ENCODE assay signal across 26 cellular contexts in the genomic region with DNA sequence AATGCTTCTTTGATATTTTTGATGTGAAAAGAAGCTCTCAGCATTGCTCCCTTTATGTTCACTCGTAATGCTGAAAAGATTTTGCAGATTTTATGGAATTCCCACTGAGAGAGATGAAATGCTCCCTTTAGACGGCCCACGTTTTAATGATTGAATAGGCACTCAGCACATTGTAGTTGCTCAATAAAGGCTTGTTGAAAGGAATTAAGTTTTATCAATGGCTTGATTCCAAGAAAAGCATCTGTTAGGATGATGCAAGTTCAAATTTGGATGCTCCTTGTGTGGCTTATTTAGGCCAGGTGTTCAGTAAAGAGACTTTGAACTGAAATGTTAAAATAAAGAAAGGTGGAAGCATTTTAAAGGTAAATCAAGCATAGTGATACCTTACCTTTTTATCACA.
DNase-seq lines count a peak whose midpoint lies in the region; ATAC-seq, FAIRE-seq and TF ChIP-seq lines count a peak whose summit lies in the region.
"Had no signal": no experiment of that assay in that cellular context is flagged by ENCODE, and none has a peak within 500 bp of the region (broad histone marks: within the 10 kb centered on the region; RNA-seq: fewer than 3 reads in every experiment).

No MANE protein-coding gene starts in this region.

- no peak overlapping the region for H3K4me3 ChIP-seq in A549
- no peak overlapping the region for H3K4me3 ChIP-seq in HEK293 (ENCODE audit: low read depth, low read length)
- no peak overlapping the region for H3K4me3 ChIP-seq in astrocyte (ENCODE audit: insufficient read depth, low read depth, low read length)
- H3K4me3 ChIP-seq: body of pancreas, tibial artery had no signal

- no peak for TF ChIP-seq RAD21 in A549 (conservative IDR thresholded peaks at IDR 0.05 in 1 of 2, IDR thresholded peaks at IDR 0.05 in 1 of 2)

- no peak for DNase-seq in A549 (ENCODE audit: low read depth in 1 of 2, low spot score in 1 of 2)
- DNase-seq in astrocyte (ENCODE audit: low read depth): peak; percentile 56
- peak; percentile 2 for DNase-seq in iris pigment epithelial cell (ENCODE audit: low read depth)
- DNase-seq in immature natural killer cell: no peak
- no peak for DNase-seq in activated naive CD8-positive, alpha-beta T cell treated with anti-CD3 and anti-CD28 coated beads, Interleukin-2, amount 50 U/mL, for 24 hours
- no peak for DNase-seq in DMS53 (lab: John Stamatoyannopoulos, UW)
- DNase-seq: activated CD4-positive, alpha-beta memory T cell treated with anti-CD3 and anti-CD28 coated beads for 36 hours; activated T-cell treated with anti-CD3 and anti-CD28 coated beads, Interleukin-2, amount 50 U/mL, for 72 hours; BE2C; body of pancreas; CD8-positive, alpha-beta T cell; cerebellar nuclear complex; midbrain; naive thymus-derived CD8-positive, alpha-beta T cell; NCI-H1048; OCI-M1; stimulated activated CD4-positive, alpha-beta T cell treated with anti-CD3 and anti-CD28 coated beads, Interleukin-15, amount 100 ng/mL, for 24 hours; stimulated activated CD4-positive, alpha-beta T cell treated with anti-CD3 and anti-CD28 coated beads, Interleukin-4, amount 100 ng/mL, for 4 hours; T-helper 2 cell; tibial artery had no signal

- TF ChIP-seq CTCF in A549 (IDR thresholded peaks at IDR 0.05): no peak
- TF ChIP-seq CTCF in HEK293 (tag by site-specific recombination; IDR thresholded peaks at IDR 0.05): no peak
- TF ChIP-seq CTCF in astrocyte (IDR thresholded peaks at IDR 0.05; ENCODE audit: insufficient read depth, low read depth, low read length): no peak

- H3K9me3 ChIP-seq in A549 (no peaks in the 10 kb centered on the region), HEK293 (ENCODE audit: control insufficient read depth, insufficient read depth, low read depth, low read length) (no peaks in the 10 kb centered on the region), astrocyte (ENCODE audit: insufficient read depth, low read depth, low read length) (no peaks in the 10 kb centered on the region)
- H3K9me3 ChIP-seq: BE2C, body of pancreas, tibial artery had no signal

- no peak for TF ChIP-seq EP300 in A549 (IDR thresholded peaks at IDR 0.05)

- no peak for FAIRE-seq in A549 (lab: Jason Lieb, UNC)
- FAIRE-seq in astrocyte (lab: Jason Lieb, UNC): no peak
- FAIRE-seq: GM12892 had no signal

- POLR2A ChIA-PET in A549 (lab: Yijun Ruan, JAX) (no interaction called here), HEK293 (lab: Yijun Ruan, JAX) (no interaction called here)

- no peak overlapping the region for H2AFZ ChIP-seq in astrocyte (ENCODE audit: low read depth, low read length)

- H3K4me1 ChIP-seq in A549 (0 out of 3 replicates have a peak, but pooled peaks cover 9% of the 10 kb centered on the region), HEK293 (ENCODE audit: control insufficient read depth, insufficient read depth, low read length) (no peaks in the 10 kb centered on the region), astrocyte (ENCODE audit: insufficient read depth, low read length) (peaks cover 16% of the 10 kb centered on the region)
- H3K4me1 ChIP-seq: BE2C, body of pancreas, tibial artery had no signal

- TF ChIP-seq POLR2A in A549 (IDR thresholded peaks at IDR 0.05; ENCODE audit: low read length): no peak

- H3K4me1 Mint-ChIP-seq in astrocyte (ENCODE audit: low read depth, unreplicated experiment) (peaks cover 11% of the 10 kb centered on the region), immature natural killer cell (no peaks in the 10 kb centered on the region)
- no peaks in the 10 kb centered on the region for H3K4me1 Mint-ChIP-seq in activated naive CD8-positive, alpha-beta T cell treated with anti-CD3 and anti-CD28 coated beads, Interleukin-2, amount 50 U/mL, for 24 hours
- H3K4me1 Mint-ChIP-seq: naive thymus-derived CD8-positive, alpha-beta T cell had no signal

- H3K36me3 ChIP-seq in HEK293 (ENCODE audit: control insufficient read depth in 2 of 2, insufficient read depth in 1 of 2, low read length in 2 of 2) (no peaks in the 10 kb centered on the region), astrocyte (ENCODE audit: insufficient read depth, low read length) (no peaks in the 10 kb centered on the region)
- H3K36me3 ChIP-seq: BE2C, tibial artery had no signal

- H3K36me3 Mint-ChIP-seq in astrocyte (ENCODE audit: low read depth, unreplicated experiment): no peaks in the 10 kb centered on the region
- H3K36me3 Mint-ChIP-seq in immature natural killer cell: no peaks in the 10 kb centered on the region
- no peaks in the 10 kb centered on the region for H3K36me3 Mint-ChIP-seq in activated naive CD8-positive, alpha-beta T cell treated with anti-CD3 and anti-CD28 coated beads, Interleukin-2, amount 50 U/mL, for 24 hours (ENCODE audit: low read depth)
- H3K36me3 Mint-ChIP-seq: activated CD4-positive, alpha-beta memory T cell treated with anti-CD3 and anti-CD28 coated beads for 36 hours; CD8-positive, alpha-beta T cell; naive thymus-derived CD8-positive, alpha-beta T cell had no signal

- H3K27ac ChIP-seq in A549 (no peak overlapping the region), HEK293 (ENCODE audit: extremely low read depth, low read depth, low read length) (no peak overlapping the region), astrocyte (ENCODE audit: low read depth, low read length) (peak overlapping the region; percentile 48)
- H3K27ac ChIP-seq: body of pancreas, tibial artery had no signal

- CTCF ChIA-PET in A549 (lab: Yijun Ruan, JAX): no interaction called here
- CTCF ChIA-PET in HEK293 (lab: Yijun Ruan, JAX): no interaction called here

- no peaks in the 10 kb centered on the region for H4K20me1 ChIP-seq in astrocyte (ENCODE audit: insufficient read depth, low read length)

- H3K4me2 ChIP-seq in A549 (peak overlapping the region; percentile 19; the same call in 1 of the 3 replicates), astrocyte (ENCODE audit: low read length) (peak overlapping the region; percentile 57)

- H3K27me3 ChIP-seq in astrocyte (ENCODE audit: insufficient read depth, low read length): no peaks in the 10 kb centered on the region
- H3K27me3 ChIP-seq: BE2C, body of pancreas, tibial artery had no signal

- no peak overlapping the region for H3K9ac ChIP-seq in astrocyte (ENCODE audit: low read length)

- H3K4me3 Mint-ChIP-seq in astrocyte (ENCODE audit: unreplicated experiment) (no peak overlapping the region), immature natural killer cell (no peak overlapping the region)
- H3K4me3 Mint-ChIP-seq in activated naive CD8-positive, alpha-beta T cell treated with anti-CD3 and anti-CD28 coated beads, Interleukin-2, amount 50 U/mL, for 24 hours: no peak overlapping the region
- H3K4me3 Mint-ChIP-seq: activated CD4-positive, alpha-beta memory T cell treated with anti-CD3 and anti-CD28 coated beads for 36 hours; activated T-cell treated with anti-CD3 and anti-CD28 coated beads, Interleukin-2, amount 50 U/mL, for 72 hours; CD8-positive, alpha-beta T cell; naive thymus-derived CD8-positive, alpha-beta T cell had no signal

- H3K27me3 Mint-ChIP-seq in astrocyte (ENCODE audit: low read depth, unreplicated experiment) (no peaks in the 10 kb centered on the region), immature natural killer cell (ENCODE audit: low read depth in 3 of 3) (peaks cover 1 to 5% (median 1%) of the 10 kb centered on the region in 3 donors)
- no peaks in the 10 kb centered on the region for H3K27me3 Mint-ChIP-seq in activated naive CD8-positive, alpha-beta T cell treated with anti-CD3 and anti-CD28 coated beads, Interleukin-2, amount 50 U/mL, for 24 hours
- H3K27me3 Mint-ChIP-seq: naive thymus-derived CD8-positive, alpha-beta T cell; progenitor cell of endocrine pancreas had no signal

- no peaks in the 10 kb centered on the region for H3K79me2 ChIP-seq in astrocyte (ENCODE audit: insufficient read depth, low read length)

- H3K27ac Mint-ChIP-seq in astrocyte (ENCODE audit: unreplicated experiment) (no peak overlapping the region), immature natural killer cell (no peak overlapping the region)
- H3K27ac Mint-ChIP-seq in activated naive CD8-positive, alpha-beta T cell treated with anti-CD3 and anti-CD28 coated beads, Interleukin-2, amount 50 U/mL, for 24 hours: no peak overlapping the region
- H3K27ac Mint-ChIP-seq: activated CD4-positive, alpha-beta memory T cell treated with anti-CD3 and anti-CD28 coated beads for 36 hours; activated T-cell treated with anti-CD3 and anti-CD28 coated beads, Interleukin-2, amount 50 U/mL, for 72 hours; CD8-positive, alpha-beta T cell; naive thymus-derived CD8-positive, alpha-beta T cell; progenitor cell of endocrine pancreas had no signal

- H3K9me3 Mint-ChIP-seq in astrocyte (ENCODE audit: unreplicated experiment): no peaks in the 10 kb centered on the region
- H3K9me3 Mint-ChIP-seq in immature natural killer cell: no peaks in the 10 kb centered on the region
- H3K9me3 Mint-ChIP-seq in activated naive CD8-positive, alpha-beta T cell treated with anti-CD3 and anti-CD28 coated beads, Interleukin-2, amount 50 U/mL, for 24 hours: no peaks in the 10 kb centered on the region
- H3K9me3 Mint-ChIP-seq: CD8-positive, alpha-beta T cell had no signal

- ATAC-seq in A549: no peak
- ATAC-seq in activated naive CD8-positive, alpha-beta T cell treated with anti-CD3 and anti-CD28 coated beads, Interleukin-2, amount 50 U/mL, for 24 hours: no peak
- ATAC-seq in GM19395 (IDR thresholded peaks at IDR 0.05; ENCODE audit: unreplicated experiment): no peak
- ATAC-seq: activated CD4-positive, CD25-positive, alpha-beta regulatory T cell treated with anti-CD3 and anti-CD28 coated beads, Interleukin-2, amount 50 U/mL, for 24 hours; activated T-cell treated with anti-CD3 and anti-CD28 coated beads, Interleukin-2, amount 50 U/mL, for 72 hours; body of pancreas; CD8-positive, alpha-beta T cell; naive thymus-derived CD8-positive, alpha-beta T cell; sciatic nerve had no signal

- 52% methylated on average over 3 of the region's 3 CpGs for WGBS in A549 (ENCODE audit: missing lambda C conversion rate)

TF ChIP-seq in HEK293, 187 proteins besides CTCF, POLR2A, EP300 and RAD21:
- TF ChIP-seq MZF1 (tag by site-specific recombination; IDR thresholded peaks at IDR 0.05; ENCODE audit: borderline replicate concordance) (no peak), ZNF555 (tag by site-specific recombination; conservative IDR thresholded peaks at IDR 0.05) (no peak), ZNF433 (tag by site-specific recombination; IDR thresholded peaks at IDR 0.05; ENCODE audit: low read depth) (no peak), ZNF664 (tag by site-specific recombination; IDR thresholded peaks at IDR 0.05) (peak; percentile 72)

Comparison
In these comparisons a context has a peak if more than half of its experiments do, and no peak if none do; other contexts are left out.
1. DNase-seq: peak in astrocyte (single experiment) and iris pigment epithelial cell (single experiment); none in A549 (0 of 2), immature natural killer cell (0 of 3), activated naive CD8-positive, alpha-beta T cell treated with anti-CD3 and anti-CD28 coated beads, Interleukin-2, amount 50 U/mL, for 24 hours (single experiment) and DMS53 (single experiment).